8 cellular contexts compared by ENCODE assay signal in genomic region chr5:140261403-140262171, GRCh38. TPM values are rescaled to one million over a fixed set of nuclear protein-coding genes. Genes with fewer than 3 reads are reported as not detected.
DNase-seq lines count a peak whose midpoint lies in the region; ATAC-seq and TF ChIP-seq lines count a peak whose summit lies in the region.

No MANE protein-coding gene starts in this region.

- H3K4me1 Mint-ChIP-seq in T-helper 2 cell treated with Interferon-gamma antibody and Interleukin-4, amounts not matched to agents 5 μg/mL and 100 μg/mL, for 36 hours (ENCODE audit: low read depth): peaks cover 45% of the 10 kb centered on the region
- H3K4me1 Mint-ChIP-seq in nephron progenitor cell: peaks cover 6% of the 10 kb centered on the region

- H3K4me3 ChIP-seq in BE2C (ENCODE audit: low read depth, low read length) (no peak overlapping the region; the same call in 1 of the 2 replicates), fibroblast of lung (replicated peaks in 1 of 4; ENCODE audit: control extremely low read depth in 1 of 4, insufficient read depth in 1 of 4, low read depth in 3 of 4, low read length in 4 of 4) (no peak overlapping the region)

- DNase-seq in BE2C (peak; percentile 45), HT1080 (ENCODE audit: low read depth) (peak; percentile 88), fibroblast of lung (ENCODE audit: low read depth in 2 of 2) (peak; percentile 86 to 88), nephron progenitor cell (no peak), D341Med (ENCODE audit: low spot score) (no peak)
- DNase-seq in T-helper 2 cell treated with Interferon-gamma antibody and Interleukin-4, amounts not matched to agents 5 μg/mL and 100 μg/mL, for 36 hours (ENCODE audit: low spot score): no peak

- H3K27me3 ChIP-seq in BE2C: no peaks in the 10 kb centered on the region
- H3K27me3 ChIP-seq in fibroblast of lung (ENCODE audit: control insufficient read depth, insufficient read depth, low read length): no peaks in the 10 kb centered on the region

- no peaks in the 10 kb centered on the region for H3K27me3 Mint-ChIP-seq in T-helper 2 cell treated with Interferon-gamma antibody and Interleukin-4, amounts not matched to agents 5 μg/mL and 100 μg/mL, for 36 hours (ENCODE audit: low read depth)
- H3K27me3 Mint-ChIP-seq in nephron progenitor cell (ENCODE audit: low read depth, poor library complexity): no peaks in the 10 kb centered on the region

- peaks cover 14% of the 10 kb centered on the region for H3K36me3 ChIP-seq in BE2C
- no peaks in the 10 kb centered on the region for H3K36me3 ChIP-seq in fibroblast of lung (ENCODE audit: control insufficient read depth, insufficient read depth, low read length)

- no peak for ATAC-seq in HG03159 (IDR thresholded peaks at IDR 0.05; ENCODE audit: unreplicated experiment)
- ATAC-seq in HG03097 (IDR thresholded peaks at IDR 0.05; ENCODE audit: low FRiP score, unreplicated experiment): no peak

- peak overlapping the region; percentile 25 for H3K4me2 ChIP-seq in fibroblast of lung (ENCODE audit: extremely low read depth, insufficient read depth, low read length)

- TF ChIP-seq CTCF in BE2C (IDR thresholded peaks at IDR 0.05; ENCODE audit: low read depth, low read length) (no peak), fibroblast of lung (conservative IDR thresholded peaks at IDR 0.05 in 1 of 2, IDR thresholded peaks at IDR 0.05 in 1 of 2; ENCODE audit: low read depth in 1 of 2, low read length in 2 of 2) (no peak), nephron progenitor cell (IDR thresholded peaks at IDR 0.05) (no peak)

- H4K20me1 ChIP-seq in fibroblast of lung (ENCODE audit: control insufficient read depth, extremely low read depth, insufficient read depth, low read length): no peaks in the 10 kb centered on the region

- peaks cover 9% of the 10 kb centered on the region for H3K4me1 ChIP-seq in BE2C
- H3K4me1 ChIP-seq in fibroblast of lung (ENCODE audit: control insufficient read depth, extremely low read depth, insufficient read depth, low read length): peaks cover 11% of the 10 kb centered on the region

- peak overlapping the region; percentile 64 for H3K27ac ChIP-seq in fibroblast of lung (ENCODE audit: insufficient read depth, low read length)

- H3K79me2 ChIP-seq in fibroblast of lung (ENCODE audit: control insufficient read depth, insufficient read depth, low read length): peaks cover 13% of the 10 kb centered on the region

- H3K9me3 ChIP-seq in BE2C (0 out of 2 replicates have a peak, but pooled peaks cover 5% of the 10 kb centered on the region), fibroblast of lung (ENCODE audit: control insufficient read depth, insufficient read depth, low read depth, low read length) (no peaks in the 10 kb centered on the region)

- H3K9ac ChIP-seq in fibroblast of lung (ENCODE audit: insufficient read depth, low read length): peak overlapping the region; percentile 14

- H3K27ac Mint-ChIP-seq in T-helper 2 cell treated with Interferon-gamma antibody and Interleukin-4, amounts not matched to agents 5 μg/mL and 100 μg/mL, for 36 hours: peak overlapping the region; percentile 45
- H3K27ac Mint-ChIP-seq in nephron progenitor cell: peak overlapping the region; percentile 60

- peaks cover 30% of the 10 kb centered on the region for H3K36me3 Mint-ChIP-seq in T-helper 2 cell treated with Interferon-gamma antibody and Interleukin-4, amounts not matched to agents 5 μg/mL and 100 μg/mL, for 36 hours (ENCODE audit: low read depth)
- H3K36me3 Mint-ChIP-seq in nephron progenitor cell (ENCODE audit: low read depth): peaks cover 46% of the 10 kb centered on the region

- H3K9me3 Mint-ChIP-seq in T-helper 2 cell treated with Interferon-gamma antibody and Interleukin-4, amounts not matched to agents 5 μg/mL and 100 μg/mL, for 36 hours: no peaks in the 10 kb centered on the region
- peaks cover 8% of the 10 kb centered on the region for H3K9me3 Mint-ChIP-seq in nephron progenitor cell

- H3K4me3 Mint-ChIP-seq in T-helper 2 cell treated with Interferon-gamma antibody and Interleukin-4, amounts not matched to agents 5 μg/mL and 100 μg/mL, for 36 hours: no peak overlapping the region
- H3K4me3 Mint-ChIP-seq in nephron progenitor cell: no peak overlapping the region

- no peak overlapping the region for H2AFZ ChIP-seq in fibroblast of lung (ENCODE audit: low read length)

RNA-seq across cellular contexts. Expression of gene PFDN1, which starts 41.3 kb away (rescaled TPM):
- polyA plus RNA-seq in BE2C (2012; ENCODE audit: insufficient read depth, insufficient read length, low read depth): 99.7 TPM
- total RNA-seq in HT1080 (2014; rRNA removed; shearing (Covaris generic)): 114 and 149 TPM in 2 replicates
- 174 and 198 TPM in 2 replicates for polyA plus RNA-seq in HT1080 (2015; cell fraction: cytosol; rRNA removed)
- polyA plus RNA-seq in HT1080 (2015; cell fraction: nucleus; rRNA removed): 73.5 and 77.0 TPM in 2 replicates
- 34.4 and 35.5 TPM in 2 replicates for total RNA-seq in fibroblast of lung
- polyA plus RNA-seq in fibroblast of lung: 125 and 140 TPM in 2 replicates
- polyA plus RNA-seq in fibroblast of lung (2012): 96.9 and 99.0 TPM in 2 replicates
- 62.6 and 168 TPM in 2 replicates for polyA minus RNA-seq in fibroblast of lung (ENCODE audit: low replicate concordance)

Comparison
In these comparisons a context has a peak if more than half of its experiments do, and no peak if none do; other contexts are left out.
1. DNase-seq: peak in BE2C (single experiment), HT1080 (single experiment) and fibroblast of lung (2 of 2); none in T-helper 2 cell treated with Interferon-gamma antibody and Interleukin-4, amounts not matched to agents 5 μg/mL and 100 μg/mL, for 36 hours (single experiment), nephron progenitor cell (single experiment) and D341Med (single experiment).